ENCODE assay signal across 1 cellular context in genomic region chr3:73409405-73409804, GRCh38.
TF ChIP-seq lines count a peak whose summit lies in the region.

No MANE protein-coding gene starts in this region.

TF ChIP-seq in IMR-90, 13 proteins besides CTCF, POLR2A, EP300 and RAD21 (continued from another document):
- no peak for TF ChIP-seq SMC3 (IDR thresholded peaks at IDR 0.05; ENCODE audit: low read depth, low read length)
- TF ChIP-seq FOS (IDR thresholded peaks at IDR 0.05; ENCODE audit: low read depth, low read length), result no peak
- TF ChIP-seq CEBPB (IDR thresholded peaks at IDR 0.05; ENCODE audit: low read depth, low read length), result no peak
- TF ChIP-seq NFE2L2 (IDR thresholded peaks at IDR 0.05; ENCODE audit: low read depth, low read length), result no peak
- TF ChIP-seq BHLHE40 (IDR thresholded peaks at IDR 0.05; ENCODE audit: low read depth, low read length), result no peak
TF ChIP-seq in IMR-90: peak in this region for 0.
